ENCODE assay signal across 8 cellular contexts in the genomic region with DNA sequence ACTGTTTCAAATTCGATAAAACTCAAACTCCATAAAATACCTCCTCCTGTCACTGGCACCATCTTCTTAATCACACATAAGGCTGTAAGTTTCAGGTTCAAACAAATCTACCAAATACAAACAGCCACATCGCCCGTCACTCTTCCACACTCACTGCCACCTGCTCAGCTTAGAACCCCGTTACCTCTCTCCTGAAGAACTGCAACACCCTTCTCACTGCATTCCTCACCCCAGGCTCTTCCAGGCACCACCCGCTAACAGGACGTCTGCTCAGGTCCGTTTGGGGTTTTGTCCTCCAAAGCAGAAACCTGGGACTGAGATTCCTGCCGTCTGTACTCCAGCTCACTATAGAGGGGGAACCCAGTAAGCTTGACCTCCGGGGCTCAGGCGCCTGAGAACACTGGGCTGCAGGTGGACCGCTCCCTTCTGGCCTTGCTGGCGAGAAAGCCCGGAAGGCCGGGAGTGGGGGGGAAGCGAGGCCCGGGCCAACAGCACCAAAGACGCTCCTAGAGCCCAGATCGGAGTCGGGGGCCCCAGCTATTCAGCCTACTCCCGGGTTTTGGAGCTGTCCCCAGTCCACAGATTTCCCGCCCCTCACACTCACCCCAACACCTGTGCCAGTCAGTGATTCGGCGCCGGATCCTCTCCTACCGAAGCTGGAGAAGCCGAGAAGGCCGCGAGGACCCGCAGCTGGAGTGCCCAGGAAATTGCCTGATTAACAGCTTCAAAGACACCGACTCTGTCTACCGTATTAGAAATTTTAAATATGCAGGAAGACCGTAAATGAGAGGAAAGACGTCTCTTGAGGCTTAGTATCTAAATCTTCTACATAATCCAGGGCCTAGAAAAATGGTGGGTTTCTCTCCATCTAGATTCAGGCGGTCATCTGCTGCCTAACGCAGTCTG. TPM values are rescaled to one million over a fixed set of nuclear protein-coding genes. Genes with fewer than 3 reads are reported as not detected.
DNase-seq lines count a peak whose midpoint lies in the region; FAIRE-seq and TF ChIP-seq lines count a peak whose summit lies in the region.

A gene with protein sequence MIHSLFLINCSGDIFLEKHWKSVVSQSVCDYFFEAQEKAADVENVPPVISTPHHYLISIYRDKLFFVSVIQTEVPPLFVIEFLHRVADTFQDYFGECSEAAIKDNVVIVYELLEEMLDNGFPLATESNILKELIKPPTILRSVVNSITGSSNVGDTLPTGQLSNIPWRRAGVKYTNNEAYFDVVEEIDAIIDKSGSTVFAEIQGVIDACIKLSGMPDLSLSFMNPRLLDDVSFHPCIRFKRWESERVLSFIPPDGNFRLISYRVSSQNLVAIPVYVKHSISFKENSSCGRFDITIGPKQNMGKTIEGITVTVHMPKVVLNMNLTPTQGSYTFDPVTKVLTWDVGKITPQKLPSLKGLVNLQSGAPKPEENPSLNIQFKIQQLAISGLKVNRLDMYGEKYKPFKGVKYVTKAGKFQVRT (minus strand): TSS at position 678 of the 906 bp plus-strand sequence. CDS start 12,449 bp downstream, outside the sequence.

- WGBS in mammary epithelial cell (ENCODE audit: low coverage, missing lambda C conversion rate): under 1% methylated on average over 32 of the region's 35 CpGs

- H3K4me2 ChIP-seq in MM.1S (ENCODE audit: low read depth, low read length) (peak within 1 kb of the TSS; percentile 87), mammary epithelial cell (ENCODE audit: insufficient read depth, low read depth, low read length) (peak within 1 kb of the TSS; percentile 96)

- peak within 1 kb of the TSS; percentile 92 for H3K9ac ChIP-seq in MM.1S (ENCODE audit: low read length)
- H3K9ac ChIP-seq in mammary epithelial cell (ENCODE audit: insufficient read depth, low read length): peak within 1 kb of the TSS; percentile 99
- peak within 1 kb of the TSS; percentile 74 to 95 for H3K9ac ChIP-seq in kidney (ENCODE audit: low read length in 2 of 2)

- H3F3A ChIP-seq in MM.1S (ENCODE audit: insufficient read depth, low read length): peaks cover 11% of the 10 kb centered on the region

- dilution Hi-C loops in mammary epithelial cell (cut with HindIII; ENCODE audit: low sequenced_read_pairs): no loop called here

- intact Hi-C loops in mammary epithelial cell (cut with micrococcal nuclease): loop anchor here (1.0 kb wide), 3 partner anchors 26 to 63 kb away; no protein-coding TSS in a partner anchor
- intact Hi-C loops in kidney (cut with DNase I): no loop called here

- DNase-seq in GM12891 (ENCODE audit: insufficient read length, low spot score): peak; percentile 67
- DNase-seq in HAP-1 (ENCODE audit: low spot score in 2 of 2): peak in 1 of 2 experiments; percentile 87
- DNase-seq in MM.1S: peak; percentile 90
- DNase-seq in mammary epithelial cell: peak; percentile 84
- peak; percentile 94 for DNase-seq in kidney
- DNase-seq in stimulated activated CD4-positive, alpha-beta T cell treated with anti-CD3 and anti-CD28 coated beads, Interleukin-1b, Interleukin-23, amount 100 ng/mL, for 4 hours (ENCODE audit: low read depth in 2 of 2): peak; percentile 69 to 70
- DNase-seq in Ammon's horn (ENCODE audit: low spot score): no peak

- H3K4me3 ChIP-seq in HAP-1 (peak within 1 kb of the TSS; percentile 78), MM.1S (ENCODE audit: low read length) (peak within 1 kb of the TSS; percentile 75), WI38 (ENCODE audit: low read depth, low read length) (peak within 1 kb of the TSS; percentile 92), mammary epithelial cell (replicated peaks in 1 of 3; ENCODE audit: insufficient read depth in 1 of 3, low read depth in 2 of 3, low read length in 3 of 3) (peak within 1 kb of the TSS; percentile 81 to 90 (median 82)), kidney (ENCODE audit: low read length in 2 of 2) (peak within 1 kb of the TSS; percentile 82 to 98)

- no peaks in the 10 kb centered on the region for H3K27me3 ChIP-seq in HAP-1 (ENCODE audit: low read depth)
- no peaks in the 10 kb centered on the region for H3K27me3 ChIP-seq in MM.1S (replicated peaks; ENCODE audit: insufficient read depth, low read length)
- no peaks in the 10 kb centered on the region for H3K27me3 ChIP-seq in mammary epithelial cell (ENCODE audit: insufficient read depth, low read length)

- H3K9me3 ChIP-seq in HAP-1: no peaks in the 10 kb centered on the region
- no peaks in the 10 kb centered on the region for H3K9me3 ChIP-seq in MM.1S (replicated peaks; ENCODE audit: insufficient read depth, low read length)
- H3K9me3 ChIP-seq in mammary epithelial cell (replicated peaks; ENCODE audit: insufficient read depth, low read length): no peaks in the 10 kb centered on the region
- no peaks in the 10 kb centered on the region for H3K9me3 ChIP-seq in kidney (ENCODE audit: control insufficient read depth in 1 of 2, low read length in 2 of 2)

- peak; percentile 23 for FAIRE-seq in GM12891 (lab: Jason Lieb, UNC)
- no peak for FAIRE-seq in kidney (lab: Jason Lieb, UNC)

- CTCF ChIA-PET in mammary epithelial cell (lab: Charles Lee; ENCODE audit: low non-redundant PET): no interaction called here

- no peaks in the 10 kb centered on the region for H3K9me2 ChIP-seq in MM.1S (replicated peaks; ENCODE audit: insufficient read depth, low read length)

- in situ Hi-C loops in HAP-1 (cut with MboI; ENCODE audit: low sequenced_read_pairs) (no loop called here), mammary epithelial cell (cut with MboI; ENCODE audit: low sequenced_read_pairs in 2 of 2) (loop anchor here in 1 of 2 donors (10.0 kb wide), 1 partner anchor 84 kb away; no protein-coding TSS in a partner anchor)

- BruUV-seq in mammary epithelial cell (replicated peaks; lab: Mats Ljungman, UMichigan): no TSS peak

- H3K4me1 ChIP-seq in HAP-1: peaks cover 32% of the 10 kb centered on the region
- peaks cover 11% of the 10 kb centered on the region for H3K4me1 ChIP-seq in MM.1S (ENCODE audit: low read length)
- peaks cover 25% of the 10 kb centered on the region for H3K4me1 ChIP-seq in mammary epithelial cell (ENCODE audit: insufficient read depth, low read length)
- H3K4me1 ChIP-seq in kidney (ENCODE audit: control insufficient read depth in 1 of 2, insufficient read depth in 1 of 2, low read depth in 1 of 2, low read length in 2 of 2): peaks cover 11 to 14% of the 10 kb centered on the region in 2 donors

- H4K20me1 ChIP-seq in MM.1S (ENCODE audit: insufficient read depth, low read length) (no peaks in the 10 kb centered on the region), mammary epithelial cell (ENCODE audit: insufficient read depth, low read length) (no peaks in the 10 kb centered on the region)

- peak within 1 kb of the TSS; percentile 86 for H3K27ac ChIP-seq in MM.1S (ENCODE audit: low read length)
- H3K27ac ChIP-seq in mammary epithelial cell (ENCODE audit: insufficient read depth, low read depth, low read length): peak within 1 kb of the TSS; percentile 97
- peak within 1 kb of the TSS; percentile 85 to 90 for H3K27ac ChIP-seq in kidney (ENCODE audit: low read depth in 2 of 2, low read length in 2 of 2)

- TF ChIP-seq POLR2A in GM12891 (IDR thresholded peaks at IDR 0.05; ENCODE audit: low read depth, low read length): peak; percentile 50; the same call in 1 of the 2 replicates

- H2AFZ ChIP-seq in MM.1S (ENCODE audit: low read length): peak within 1 kb of the TSS; percentile 48
- peak within 1 kb of the TSS; percentile 92 for H2AFZ ChIP-seq in mammary epithelial cell (ENCODE audit: low read depth, low read length)

- H3K79me2 ChIP-seq in MM.1S (ENCODE audit: low read length): peaks cover 94% of the 10 kb centered on the region
- H3K79me2 ChIP-seq in mammary epithelial cell (ENCODE audit: insufficient read depth, low read length): peaks cover 86% of the 10 kb centered on the region

- no peaks in the 10 kb centered on the region; the same call in none of the 2 replicates for H3K36me3 ChIP-seq in HAP-1 (replicated peaks)
- H3K36me3 ChIP-seq in MM.1S (replicated peaks; ENCODE audit: insufficient read depth, low read length): no peaks in the 10 kb centered on the region
- H3K36me3 ChIP-seq in mammary epithelial cell (ENCODE audit: insufficient read depth, low read length): no peaks in the 10 kb centered on the region
- no peaks in the 10 kb centered on the region for H3K36me3 ChIP-seq in kidney (ENCODE audit: control insufficient read depth in 1 of 2, insufficient read depth in 2 of 2, low read length in 2 of 2)

- TF ChIP-seq CTCF in MM.1S (IDR thresholded peaks at IDR 0.05; ENCODE audit: low read length): no peak
- no peak for TF ChIP-seq CTCF in WI38 (IDR thresholded peaks at IDR 0.05; ENCODE audit: low read depth, low read length)
- no peak for TF ChIP-seq CTCF in mammary epithelial cell (conservative IDR thresholded peaks at IDR 0.05 in 1 of 2, IDR thresholded peaks at IDR 0.05 in 1 of 2; ENCODE audit: extremely low read depth in 1 of 2, insufficient read depth in 1 of 2, low read depth in 1 of 2, low read length in 2 of 2)
- no peak for TF ChIP-seq CTCF in kidney (IDR thresholded peaks at IDR 0.05; ENCODE audit: borderline replicate concordance, extremely low read depth, insufficient read depth)

TF ChIP-seq in GM12891, 5 proteins besides CTCF, POLR2A, EP300 and RAD21:
- TF ChIP-seq POLR2AphosphoS5 (IDR thresholded peaks at IDR 0.05; ENCODE audit: low read depth, low read length): no peak
- TF ChIP-seq POU2F2 (IDR thresholded peaks at IDR 0.05; ENCODE audit: low read depth, low read length): no peak
- no peak for TF ChIP-seq PAX5 (IDR thresholded peaks at IDR 0.05; ENCODE audit: insufficient read depth, low read length, severe bottlenecking)
- no peak for TF ChIP-seq SPI1 (IDR thresholded peaks at IDR 0.05; ENCODE audit: low read depth, low read length)
- no peak; the same call in 1 of the 2 replicates for TF ChIP-seq TAF1 (IDR thresholded peaks at IDR 0.05; ENCODE audit: low read depth, low read length)

RNA-seq across cellular contexts. Expression of the gene that starts here (rescaled TPM):
- 33.3 TPM for polyA plus RNA-seq in GM12891 (2012; ENCODE audit: low read depth, missing spikeins)
- 10 to 100 TPM; 30.2 to 34.3 TPM for total RNA-seq in mammary epithelial cell
- polyA plus RNA-seq in mammary epithelial cell: 23.8 TPM
- polyA minus RNA-seq in mammary epithelial cell: 22.9 TPM
- total RNA-seq in kidney: 30.1 TPM
- polyA plus RNA-seq in kidney (ENCODE audit: insufficient read depth, low read depth, low replicate concordance): 14.6 TPM
